13 cellular contexts compared by ENCODE assay signal in genomic region chr5:36666986-36667385, GRCh38.
"Had no signal": no experiment of that assay in that cellular context is flagged by ENCODE, and none has a peak within 500 bp of the region (broad histone marks: within the 10 kb centered on the region; RNA-seq: fewer than 3 reads in every experiment).

No MANE protein-coding gene starts in this region.

- H3K36me3 Mint-ChIP-seq: activated naive CD8-positive, alpha-beta T cell treated with anti-CD3 and anti-CD28 coated beads, Interleukin-2, amount 10 ng/mL, durations not matched to agents 7 days and 5 days; naive B cell; stimulated activated memory B cell treated with anti-CD40 and anti-IgM and Interleukin-4, amounts not matched to agents 10 μg/mL and 1 μg/mL and 100 μg/mL, for 72 hours had no signal

- H3K4me3 Mint-ChIP-seq: activated naive CD8-positive, alpha-beta T cell treated with anti-CD3 and anti-CD28 coated beads, Interleukin-2, amount 10 ng/mL, durations not matched to agents 7 days and 5 days; activated T-helper 1 cell treated with anti-CD3 and anti-CD28 coated beads, Interleukin-12 subunit alpha, Interleukin-12 subunit beta, Interleukin-2, Interleukin-4 antibody, amounts not matched to agents 30 ng/mL and 10 ng/mL and 1 ng/mL, durations not matched to agents 14 hours and 24 hours and 36 hours; effector memory CD8-positive, alpha-beta T cell; naive B cell; stimulated activated memory B cell treated with anti-CD40 and anti-IgM and Interleukin-4, amounts not matched to agents 10 μg/mL and 1 μg/mL and 100 μg/mL, for 72 hours; T-helper 2 cell treated with Interferon-gamma antibody and Interleukin-4, amounts not matched to agents 5 μg/mL and 100 μg/mL, for 36 hours had no signal

- H3K4me1 Mint-ChIP-seq: activated naive CD8-positive, alpha-beta T cell treated with anti-CD3 and anti-CD28 coated beads, Interleukin-2, amount 10 ng/mL, durations not matched to agents 7 days and 5 days; naive B cell; stimulated activated memory B cell treated with anti-CD40 and anti-IgM and Interleukin-4, amounts not matched to agents 10 μg/mL and 1 μg/mL and 100 μg/mL, for 72 hours had no signal

- H3K27ac Mint-ChIP-seq: activated naive CD8-positive, alpha-beta T cell treated with anti-CD3 and anti-CD28 coated beads, Interleukin-2, amount 10 ng/mL, durations not matched to agents 7 days and 5 days; activated T-helper 1 cell treated with anti-CD3 and anti-CD28 coated beads, Interleukin-12 subunit alpha, Interleukin-12 subunit beta, Interleukin-2, Interleukin-4 antibody, amounts not matched to agents 30 ng/mL and 10 ng/mL and 1 ng/mL, durations not matched to agents 14 hours and 24 hours and 36 hours; effector memory CD8-positive, alpha-beta T cell; stimulated activated memory B cell treated with anti-CD40 and anti-IgM and Interleukin-4, amounts not matched to agents 10 μg/mL and 1 μg/mL and 100 μg/mL, for 72 hours; T-helper 2 cell treated with Interferon-gamma antibody and Interleukin-4, amounts not matched to agents 5 μg/mL and 100 μg/mL, for 36 hours had no signal

- H3K9me3 Mint-ChIP-seq: activated naive CD8-positive, alpha-beta T cell treated with anti-CD3 and anti-CD28 coated beads, Interleukin-2, amount 10 ng/mL, durations not matched to agents 7 days and 5 days; activated T-helper 1 cell treated with anti-CD3 and anti-CD28 coated beads, Interleukin-12 subunit alpha, Interleukin-12 subunit beta, Interleukin-2, Interleukin-4 antibody, amounts not matched to agents 30 ng/mL and 10 ng/mL and 1 ng/mL, durations not matched to agents 14 hours and 24 hours and 36 hours; effector memory CD8-positive, alpha-beta T cell; naive B cell; stimulated activated memory B cell treated with anti-CD40 and anti-IgM and Interleukin-4, amounts not matched to agents 10 μg/mL and 1 μg/mL and 100 μg/mL, for 72 hours; T-helper 2 cell treated with Interferon-gamma antibody and Interleukin-4, amounts not matched to agents 5 μg/mL and 100 μg/mL, for 36 hours had no signal

- DNase-seq: activated CD4-positive, alpha-beta T cell treated with anti-CD3 and anti-CD28 coated beads, Interleukin-2, amount 50 U/mL, for 1 hour; activated naive CD4-positive, alpha-beta T cell; activated naive CD8-positive, alpha-beta T cell treated with anti-CD3 and anti-CD28 coated beads, Interleukin-2, amount 10 ng/mL, durations not matched to agents 7 days and 5 days; cerebellar nuclear complex; effector memory CD8-positive, alpha-beta T cell; foreskin keratinocyte; left colon; naive B cell; pancreas; retina had no signal
